1 cellular context compared by ENCODE assay signal in the genomic region with DNA sequence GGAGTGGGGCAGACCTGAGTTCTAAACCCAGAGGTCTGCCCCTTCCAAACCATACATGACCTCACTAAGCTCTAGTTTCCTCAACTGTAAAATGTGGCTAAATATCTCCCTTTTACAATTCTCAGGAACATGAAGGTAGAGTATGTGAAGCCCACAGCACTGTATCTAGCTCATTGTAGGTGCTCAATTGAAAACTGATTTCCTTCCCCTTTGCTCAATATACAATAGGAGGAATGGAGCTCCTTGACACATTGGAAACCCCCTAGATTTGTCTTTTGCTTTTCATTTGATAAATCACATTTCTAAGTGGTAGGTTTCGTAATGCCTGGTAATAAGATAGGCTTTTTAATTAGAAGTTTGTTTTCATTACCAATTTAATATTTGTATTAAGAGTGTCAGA.
TF ChIP-seq lines count a peak whose summit lies in the region.

No MANE protein-coding gene starts in this region.

TF ChIP-seq in HepG2, 621 proteins besides CTCF, POLR2A, EP300 and RAD21 (continued from another document):
- TF ChIP-seq, protein P1, sequence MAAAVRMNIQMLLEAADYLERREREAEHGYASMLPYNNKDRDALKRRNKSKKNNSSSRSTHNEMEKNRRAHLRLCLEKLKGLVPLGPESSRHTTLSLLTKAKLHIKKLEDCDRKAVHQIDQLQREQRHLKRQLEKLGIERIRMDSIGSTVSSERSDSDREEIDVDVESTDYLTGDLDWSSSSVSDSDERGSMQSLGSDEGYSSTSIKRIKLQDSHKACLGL (CRISPR knock-in tag; IDR thresholded peaks at IDR 0.05): no peak
- TF ChIP-seq FOXC1 (CRISPR knock-in tag; IDR thresholded peaks at IDR 0.05; ENCODE audit: borderline replicate concordance) (no peak), MEF2D (CRISPR knock-in tag; IDR thresholded peaks at IDR 0.05) (no peak)
